ENCODE assay signal across 20 cellular contexts in the genomic region with DNA sequence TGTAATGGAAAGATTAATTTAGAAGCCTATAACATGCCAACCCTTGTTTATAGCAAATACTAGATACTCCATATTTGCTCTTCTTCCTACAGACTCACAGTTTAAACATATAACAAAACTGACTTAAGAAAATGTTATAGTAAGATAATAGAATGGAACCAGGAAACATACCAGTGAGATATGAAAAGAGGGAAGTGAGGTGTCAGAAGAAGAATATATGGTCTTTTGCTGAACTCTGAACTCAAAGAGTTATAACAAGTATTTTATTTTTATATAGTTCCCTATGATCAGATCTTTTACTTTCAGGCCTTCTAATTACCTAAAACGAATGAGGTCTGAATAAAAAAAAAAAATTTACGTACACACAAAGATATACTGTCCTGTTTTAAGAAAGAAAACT.
"Had no signal": no experiment of that assay in that cellular context is flagged by ENCODE, and none has a peak within 500 bp of the region (broad histone marks: within the 10 kb centered on the region; RNA-seq: fewer than 3 reads in every experiment).

No MANE protein-coding gene starts in this region.

- H3K27me3 Mint-ChIP-seq: activated naive CD8-positive, alpha-beta T cell; brain had no signal

- H3K27me3 ChIP-seq: foreskin keratinocyte, sigmoid colon, stomach, testis had no signal

- H3K4me1 Mint-ChIP-seq: brain had no signal

- H3K9me3 Mint-ChIP-seq: T-helper 2 cell treated with Interferon-gamma antibody and Interleukin-4, amounts not matched to agents 5 μg/mL and 100 μg/mL, for 36 hours had no signal

- H3K9me3 ChIP-seq: left ventricle myocardium inferior, sigmoid colon, stomach, testis had no signal

- H3K27ac ChIP-seq: foreskin keratinocyte, left ventricle myocardium inferior, sigmoid colon, stomach, testis had no signal

- ATAC-seq: activated CD4-positive, CD25-positive, alpha-beta regulatory T cell treated with anti-CD3 and anti-CD28 coated beads, Interleukin-2, amount 50 U/mL, for 24 hours; foreskin keratinocyte had no signal

- H3K4me3 Mint-ChIP-seq: activated naive CD8-positive, alpha-beta T cell; brain; T-helper 2 cell treated with Interferon-gamma antibody and Interleukin-4, amounts not matched to agents 5 μg/mL and 100 μg/mL, for 36 hours had no signal

- H3K4me3 ChIP-seq: left ventricle myocardium inferior, sigmoid colon, stomach, testis had no signal

- H3K4me1 ChIP-seq: testis had no signal

- H3K27ac Mint-ChIP-seq: activated naive CD8-positive, alpha-beta T cell; brain; T-helper 2 cell treated with Interferon-gamma antibody and Interleukin-4, amounts not matched to agents 5 μg/mL and 100 μg/mL, for 36 hours had no signal

- DNase-seq: activated CD4-positive, alpha-beta T cell treated with anti-CD3 and anti-CD28 coated beads, Interleukin-2, amount 50 U/mL, for 1 hour; activated T-cell treated with anti-CD3 and anti-CD28 coated beads for 4 hours; amygdala; central memory CD4-positive, alpha-beta T cell; effector CD8-positive, alpha-beta T cell; foreskin keratinocyte; glutamatergic neuron; hypothalamus; kidney; left ventricle myocardium inferior; mesenchymal stem cell; sigmoid colon; stimulated activated CD4-positive, alpha-beta T cell treated with anti-CD3 and anti-CD28 coated beads, Interleukin-1b, Interleukin-23, amount 100 ng/mL, for 48 hours; stomach; SW 1271; testis had no signal
